1 cellular context compared by ENCODE assay signal in genomic region chr16:22323998-22324786, GRCh38.
A peak's percentile ranks its signal among the peaks of the same experiment; 100 is the strongest.
TF ChIP-seq lines count a peak whose summit lies in the region.

No MANE protein-coding gene starts in this region.

TF ChIP-seq in HEK293, 187 proteins besides CTCF, POLR2A, EP300 and RAD21:
- no peak for TF ChIP-seq ZNF302 (tag by site-specific recombination; IDR thresholded peaks at IDR 0.05; ENCODE audit: low read depth)
- peak; percentile 21; the same call in 1 of the 2 replicates for TF ChIP-seq ZNF341 (tag by site-specific recombination; IDR thresholded peaks at IDR 0.05; ENCODE audit: low read depth)
